ENCODE assay signal across 8 cellular contexts in the genomic region with DNA sequence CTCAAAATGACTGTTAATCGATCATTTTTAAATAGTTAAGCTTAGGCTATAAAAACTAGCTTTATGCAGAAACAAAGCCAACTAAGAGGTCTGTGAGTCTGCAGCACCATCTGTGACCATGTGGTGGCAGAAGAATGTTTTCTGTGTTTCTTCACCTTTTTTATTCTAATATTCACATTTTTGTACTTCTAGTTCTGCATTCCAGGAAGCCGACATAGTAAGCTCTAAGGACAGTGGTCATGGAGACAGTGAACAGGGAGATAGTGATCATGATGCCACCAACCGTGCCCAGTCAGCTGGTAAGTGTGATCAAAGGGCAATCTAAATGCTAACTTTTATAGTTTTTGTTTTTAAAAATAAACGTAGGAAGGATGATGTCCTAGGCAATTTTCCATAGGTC. TPM values are rescaled to one million over a fixed set of nuclear protein-coding genes. Genes with fewer than 3 reads are reported as not detected.
DNase-seq lines count a peak whose midpoint lies in the region; ATAC-seq and TF ChIP-seq lines count a peak whose summit lies in the region.

No MANE protein-coding gene starts in this region.

- in situ Hi-C loops in transverse colon (cut with MboI; ENCODE audit: low pct_ligation_motif_present in 1 of 4, low pct_unique_long_range_greater_than_20kb in 1 of 4, low sequenced_read_pairs in 3 of 4), result no loop called here

- H3K27ac ChIP-seq in heart left ventricle (no peak overlapping the region), transverse colon (no peak overlapping the region)

- H3K4me3 ChIP-seq in heart left ventricle, result no peak overlapping the region
- no peak overlapping the region for H3K4me3 ChIP-seq in fibroblast of the aortic adventitia (ENCODE audit: low read depth, low read length)
- H3K4me3 ChIP-seq in transverse colon, result no peak overlapping the region
- H3K4me3 ChIP-seq in MG63, result no peak overlapping the region

- H3K27me3 ChIP-seq in heart left ventricle, result peaks cover 28 to 61% (median 50%) of the 10 kb centered on the region in 9 donors
- H3K27me3 ChIP-seq in transverse colon, result peaks cover 53% of the 10 kb centered on the region
- peaks cover 45% of the 10 kb centered on the region for H3K27me3 ChIP-seq in MG63

- ATAC-seq in heart left ventricle (no peak), GM21526 (IDR thresholded peaks at IDR 0.05; ENCODE audit: low FRiP score, unreplicated experiment) (no peak)

- intact Hi-C loops in heart left ventricle (cut with DNase I) (no loop called here), cardiac septum (cut with DNase I) (no loop called here), transverse colon (cut with DNase I; ENCODE audit: low total_unique reads) (no loop called here)

- TF ChIP-seq CTCF in heart left ventricle (IDR thresholded peaks at IDR 0.05) (peak in 7 of 12 donors; percentile 6 to 47 (median 23)), fibroblast of the aortic adventitia (IDR thresholded peaks at IDR 0.05; ENCODE audit: insufficient read depth, low read length) (peak; percentile 70), transverse colon (IDR thresholded peaks at IDR 0.05) (peak in 3 of 5 experiments; percentile 13 to 26 (median 22))

- H3K36me3 ChIP-seq in heart left ventricle, result no peaks in the 10 kb centered on the region
- H3K36me3 ChIP-seq in transverse colon, result no peaks in the 10 kb centered on the region
- H3K36me3 ChIP-seq in MG63, result no peaks in the 10 kb centered on the region

- WGBS in heart left ventricle, 4 donors, result 25 to 34% (median 30%) methylated on average over 4 of the region's 4 CpGs
- WGBS in transverse colon (ENCODE audit: low coverage in 1 of 2), 2 donors, result 18 to 25% methylated on average over 4 of the region's 4 CpGs

- TF ChIP-seq POLR2A in heart left ventricle (IDR thresholded peaks at IDR 0.05) (no peak), transverse colon (IDR thresholded peaks at IDR 0.05) (no peak)

- no peaks in the 10 kb centered on the region for H3K9me3 ChIP-seq in heart left ventricle
- no peaks in the 10 kb centered on the region for H3K9me3 ChIP-seq in transverse colon
- no peaks in the 10 kb centered on the region for H3K9me3 ChIP-seq in MG63

- H3K4me1 ChIP-seq in heart left ventricle, result peaks cover 0 to 37% (median 18%) of the 10 kb centered on the region in 12 donors
- H3K4me1 ChIP-seq in transverse colon, result peaks cover 0 to 27% (median 9%) of the 10 kb centered on the region in 4 donors

- TF ChIP-seq EP300 in transverse colon (IDR thresholded peaks at IDR 0.05; ENCODE audit: low read depth), result no peak

- DNase-seq in heart left ventricle, result no peak
- no peak for DNase-seq in cardiac septum (ENCODE audit: low spot score)
- DNase-seq in RKO (ENCODE audit: low spot score), result peak; percentile 14
- DNase-seq in fibroblast of the aortic adventitia (ENCODE audit: low read depth), result peak; percentile 62
- no peak for DNase-seq in transverse colon
- DNase-seq in DMS153 (lab: John Stamatoyannopoulos, UW), result no peak
- DNase-seq in MG63, result no peak

RNA-seq across cellular contexts. Expression of a gene that starts 5.6 kb away (rescaled TPM):
- total RNA-seq in heart left ventricle, result under 1 TPM in 7 of 9 donors, not detected in 2; 0.04 to 0.48 (median 0.07) TPM
- polyA plus RNA-seq in heart left ventricle, result under 1 TPM; under 0.01 to 0.01 TPM
- total RNA-seq in cardiac septum, result 0.48 TPM
- total RNA-seq in fibroblast of the aortic adventitia (ENCODE audit: low replicate concordance), result 6.8 and 16.9 TPM in 2 replicates
- under 1 TPM; 0.27 to 0.60 (median 0.43) TPM for total RNA-seq in transverse colon
- 0.03 TPM in 1 of 2 replicates, not detected in the other for total RNA-seq in MG63 (2014; rRNA removed; shearing (Covaris generic); ENCODE audit: low replicate concordance)

Comparison
In these comparisons a context has a peak if more than half of its experiments do, and no peak if none do; other contexts are left out.
1. DNase-seq: peak in RKO (single experiment) and fibroblast of the aortic adventitia (single experiment); none in heart left ventricle (0 of 5), cardiac septum (single experiment), transverse colon (single experiment), DMS153 (single experiment) and MG63 (single experiment).
2. Peak in every context shown above with its lines, with median percentiles within 50 percentile points of each other: CTCF ChIP-seq.